In the genomic region with DNA sequence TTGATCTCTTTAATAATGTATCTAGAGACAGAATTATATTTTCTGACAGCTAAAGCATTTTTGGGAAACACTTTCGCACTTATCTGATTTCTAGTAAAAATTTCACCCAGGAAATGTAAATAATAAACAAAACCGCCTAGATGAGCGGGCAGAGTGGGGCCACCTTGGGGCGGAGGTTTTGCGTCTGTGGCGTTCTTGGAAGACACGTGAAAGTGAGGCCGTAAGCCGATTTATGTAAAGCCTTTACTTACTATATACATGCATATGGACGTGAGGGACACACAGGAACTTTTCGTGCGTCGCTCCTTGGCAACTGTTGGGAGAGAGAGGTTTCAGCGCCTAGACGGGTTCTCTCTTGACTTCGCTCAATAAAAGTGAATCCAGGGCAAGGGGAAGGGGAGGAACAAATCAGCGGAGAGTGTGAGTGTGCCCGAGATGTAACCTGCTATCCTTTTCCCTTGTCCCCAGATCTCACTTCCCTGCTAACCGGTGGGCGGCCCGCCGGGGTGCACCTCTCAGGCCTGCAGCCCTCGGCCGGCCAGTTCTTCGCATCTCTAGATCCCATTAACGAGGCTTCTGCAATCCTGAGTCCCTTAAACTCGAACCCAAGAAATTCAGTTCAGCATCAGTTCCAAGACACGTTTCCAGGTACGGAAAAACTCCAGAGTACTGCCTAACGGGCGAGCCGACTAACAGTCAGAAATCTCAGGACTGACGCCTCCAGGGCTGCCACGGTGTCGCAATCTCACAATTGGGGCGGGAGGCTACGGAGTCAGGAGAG, we compare ENCODE assay signal across 8 cellular contexts. TPM values are rescaled to one million over a fixed set of nuclear protein-coding genes. Genes with fewer than 3 reads are reported as not detected.
DNase-seq lines count a peak whose midpoint lies in the region; ATAC-seq and TF ChIP-seq lines count a peak whose summit lies in the region.

No MANE protein-coding gene starts in this region.

- DNase-seq in GM13977 (ENCODE audit: low spot score) (peak; percentile 64), SJSA1 (ENCODE audit: low read depth in 1 of 2, low spot score in 2 of 2) (no peak), esophagus muscularis mucosa (ENCODE audit: extremely low spot score) (peak; percentile 90), natural killer cell (no peak), NCI-H187 treated with DMSO at 0.1 percent for 48 hours (lab: John Stamatoyannopoulos, UW) (no peak), NCI-H2107 (lab: John Stamatoyannopoulos, UW) (no peak)

- H3K36me3 ChIP-seq in SJSA1 = peaks cover 51% of the 10 kb centered on the region
- peaks cover 14 to 43% (median 38%) of the 10 kb centered on the region in 4 donors for H3K36me3 ChIP-seq in esophagus muscularis mucosa

- in situ Hi-C loops in GM13977 (cut with MboI; ENCODE audit: low pct_unique_long_range_greater_than_20kb, low sequenced_read_pairs, unreplicated experiment) = no loop called here

- no peaks in the 10 kb centered on the region for H3K36me3 Mint-ChIP-seq in natural killer cell

- H3K4me3 ChIP-seq in SJSA1 = peak overlapping the region; percentile 91
- H3K4me3 ChIP-seq in esophagus muscularis mucosa = peak overlapping the region; percentile 73 to 99 (median 91)

- H3K27ac ChIP-seq in SJSA1 = no peak overlapping the region
- H3K27ac ChIP-seq in esophagus muscularis mucosa (replicated peaks in 1 of 4) = peak overlapping the region; percentile 90 to 99 (median 96)

- H3K4me3 Mint-ChIP-seq in natural killer cell = peak overlapping the region; percentile 84

- H3K4me1 ChIP-seq in SJSA1 (replicated peaks) (peaks cover 20% of the 10 kb centered on the region), esophagus muscularis mucosa (peaks cover 42 to 52% (median 45%) of the 10 kb centered on the region in 4 donors)

- ATAC-seq in natural killer cell (peak in 2 of 3 donors; percentile 30 to 38), GM18511 (IDR thresholded peaks at IDR 0.05; ENCODE audit: unreplicated experiment) (no peak), GM21528 (IDR thresholded peaks at IDR 0.05; ENCODE audit: low FRiP score, unreplicated experiment) (no peak)

- H3K9me3 Mint-ChIP-seq in natural killer cell = no peaks in the 10 kb centered on the region

- H3K27me3 Mint-ChIP-seq in natural killer cell (ENCODE audit: low read depth in 2 of 2) = peaks cover 65 to 72% of the 10 kb centered on the region in 2 donors

- TF ChIP-seq POLR2A in esophagus muscularis mucosa (IDR thresholded peaks at IDR 0.05; ENCODE audit: low read depth) = no peak

- TF ChIP-seq CTCF in GM13977 (IDR thresholded peaks at IDR 0.05; ENCODE audit: extremely low read depth, insufficient read depth, missing control alignments) (no peak), esophagus muscularis mucosa (IDR thresholded peaks at IDR 0.05) (no peak), natural killer cell (IDR thresholded peaks at IDR 0.05) (no peak)

- H3K27ac Mint-ChIP-seq in natural killer cell = peak overlapping the region in 1 of 2 donors; percentile 14

- H3K4me1 Mint-ChIP-seq in natural killer cell = peaks cover 28 to 34% of the 10 kb centered on the region in 2 donors

- 74% methylated on average over 36 of the region's 37 CpGs for WGBS in esophagus muscularis mucosa

- H3K27me3 ChIP-seq in SJSA1 (replicated peaks) = no peaks in the 10 kb centered on the region
- no peaks in the 10 kb centered on the region for H3K27me3 ChIP-seq in esophagus muscularis mucosa

- TF ChIP-seq EP300 in esophagus muscularis mucosa (IDR thresholded peaks at IDR 0.05) = no peak

- H3K9me3 ChIP-seq in SJSA1 (replicated peaks) (0 out of 2 replicates have a peak, but pooled peaks cover 3% of the 10 kb centered on the region), esophagus muscularis mucosa (no peaks in the 10 kb centered on the region)

- intact Hi-C loops in esophagus muscularis mucosa (cut with DNase I) (no loop called here), natural killer cell (cut with micrococcal nuclease) (no loop called here)

RNA-seq across cellular contexts. Expression of a gene that starts 1.7 kb away (rescaled TPM):
- 5.2 and 8.3 TPM in 2 replicates for total RNA-seq in SJSA1 (2014; rRNA removed; shearing (Covaris generic))
- total RNA-seq in esophagus muscularis mucosa = 10 to 100 TPM in 3 of 4 donors, 1 to 10 TPM in 1; 8.7 to 27.3 (median 16.1) TPM
- 10 to 100 TPM in 1 of 3 donors, 1 to 10 TPM in 1, under 1 TPM in 1; 0.93 to 19.3 (median 1.0) TPM for total RNA-seq in natural killer cell

Comparison
In these comparisons a context has a peak if more than half of its experiments do, and no peak if none do; other contexts are left out.
1. DNase-seq: peak in GM13977 (single experiment) and esophagus muscularis mucosa (single experiment); none in SJSA1 (0 of 2), natural killer cell (single experiment), NCI-H187 treated with DMSO at 0.1 percent for 48 hours (single experiment) and NCI-H2107 (single experiment).
2. ATAC-seq: peak in natural killer cell (2 of 3); none in GM18511 (single experiment) and GM21528 (single experiment).